In the genomic region with DNA sequence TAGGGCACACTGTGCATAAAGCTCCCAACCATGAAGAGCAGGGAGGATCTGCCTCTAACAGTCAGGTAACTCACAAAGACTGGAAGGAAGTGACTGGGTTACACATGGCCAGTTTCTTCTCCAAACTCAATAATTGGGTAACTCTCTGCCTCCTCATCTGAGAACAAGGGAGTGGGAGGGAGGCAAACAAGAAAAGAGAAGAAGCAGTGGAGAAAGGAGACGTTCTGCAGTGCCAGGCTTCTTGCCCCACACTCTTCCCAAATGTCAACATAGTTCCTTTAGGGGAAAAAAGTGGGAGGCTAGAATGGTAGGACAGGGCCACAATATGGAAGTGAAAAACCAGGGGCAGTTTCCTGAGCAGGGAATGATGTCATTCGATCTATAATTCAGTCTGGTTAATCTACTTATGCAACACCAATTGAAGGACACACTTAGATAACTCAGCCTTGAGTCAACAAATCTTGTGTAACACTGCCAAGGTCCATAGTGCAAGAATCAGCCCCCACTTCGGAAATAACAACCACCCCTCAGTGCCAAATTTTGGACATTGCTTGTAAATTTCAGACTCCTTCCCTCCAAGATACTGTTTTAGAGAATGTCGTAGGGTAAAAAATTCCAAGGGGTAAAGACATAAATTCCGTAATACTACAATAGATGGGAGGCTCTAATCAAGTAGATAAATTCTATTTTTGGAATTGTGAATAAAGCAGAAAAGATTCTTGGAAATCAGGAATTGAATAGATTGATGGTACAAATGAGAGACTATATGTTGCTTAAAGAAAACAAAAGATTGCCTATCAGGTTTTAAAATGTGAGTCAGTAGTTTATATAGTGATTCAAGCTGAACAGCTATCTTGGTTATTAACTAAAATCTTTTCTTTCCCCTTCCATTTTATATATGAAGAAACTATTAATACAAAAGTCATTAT, we compare ENCODE assay signal across 1 cellular context.
TF ChIP-seq lines count a peak whose summit lies in the region.

No MANE protein-coding gene starts in this region.

TF ChIP-seq in SK-N-SH, 30 proteins besides CTCF, POLR2A, EP300 and RAD21 (continued from another document):
- TF ChIP-seq MEF2A (IDR thresholded peaks at IDR 0.05; ENCODE audit: borderline replicate concordance, low read depth), result 0 out of 2 replicates have a peak, but pooled peaks have one; percentile 65
